2 cellular contexts compared by ENCODE assay signal in the genomic region with DNA sequence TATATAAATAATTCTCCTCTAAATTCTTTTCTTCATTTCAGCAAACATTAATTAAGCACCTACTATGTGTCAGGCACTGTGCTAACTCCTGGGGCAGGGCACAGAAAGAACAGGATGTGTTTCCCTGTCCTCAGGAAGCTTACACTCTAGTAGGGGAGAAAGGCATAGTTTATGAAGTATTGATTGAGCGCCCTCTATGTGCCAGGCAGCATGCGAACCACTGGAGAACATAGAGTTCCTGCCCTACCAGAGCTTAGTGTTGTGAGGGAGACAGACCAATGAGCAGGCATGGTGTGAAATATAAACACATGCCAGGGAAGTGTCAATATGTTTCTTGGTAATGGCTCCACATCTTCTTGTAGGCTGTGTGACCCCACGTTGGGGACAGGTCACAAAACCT.
TF ChIP-seq lines count a peak whose summit lies in the region.

No MANE protein-coding gene starts in this region.

TF ChIP-seq in K562, 482 proteins besides CTCF, POLR2A, EP300 and RAD21:
- TF ChIP-seq ZBED1 (IDR thresholded peaks at IDR 0.05) (no peak), ZNF280A (IDR thresholded peaks at IDR 0.05; ENCODE audit: low read depth, partially characterized antibody) (no peak), KHSRP (IDR thresholded peaks at IDR 0.05) (no peak), POU5F1 (IDR thresholded peaks at IDR 0.05; ENCODE audit: borderline replicate concordance, low read depth, low read length, partially characterized antibody) (no peak), TARDBP (IDR thresholded peaks at IDR 0.05) (no peak), ZNF316 (IDR thresholded peaks at IDR 0.05) (peak; percentile 28; the same call in 1 of the 2 replicates), ZNF449 (CRISPR knock-in tag; IDR thresholded peaks at IDR 0.05) (no peak), ZNF175 (CRISPR knock-in tag; IDR thresholded peaks at IDR 0.05; ENCODE audit: low read depth) (no peak)

TF ChIP-seq in HEK293T, 16 proteins besides CTCF, POLR2A, EP300 and RAD21:
- no peak for TF ChIP-seq PKNOX1 (IDR thresholded peaks at IDR 0.05)
- no peak for TF ChIP-seq L3MBTL2 (conservative IDR thresholded peaks at IDR 0.05)
- no peak for TF ChIP-seq FOXK2 (IDR thresholded peaks at IDR 0.05)
- TF ChIP-seq TARDBP (IDR thresholded peaks at IDR 0.05), result no peak
- TF ChIP-seq SP1 (IDR thresholded peaks at IDR 0.05), result no peak
- TF ChIP-seq FOXA1 (IDR thresholded peaks at IDR 0.05), result no peak
- TF ChIP-seq FOXM1 (IDR thresholded peaks at IDR 0.05; ENCODE audit: borderline replicate concordance), result no peak
- no peak for TF ChIP-seq LEF1 (IDR thresholded peaks at IDR 0.05; ENCODE audit: borderline replicate concordance)
- TF ChIP-seq BHLHE40 (IDR thresholded peaks at IDR 0.05; ENCODE audit: borderline replicate concordance), result no peak
- no peak for TF ChIP-seq SUZ12 (IDR thresholded peaks at IDR 0.05)
- TF ChIP-seq ARNT (IDR thresholded peaks at IDR 0.05), result no peak
- TF ChIP-seq ZNF384 (IDR thresholded peaks at IDR 0.05), result no peak
- TF ChIP-seq CTBP1 (IDR thresholded peaks at IDR 0.05; ENCODE audit: borderline replicate concordance), result no peak
- TF ChIP-seq ELF4 (IDR thresholded peaks at IDR 0.05), result no peak
